11 cellular contexts compared by ENCODE assay signal in genomic region chr12:34294671-34295365, GRCh38.
"Had no signal": no experiment of that assay in that cellular context is flagged by ENCODE, and none has a peak within 500 bp of the region (broad histone marks: within the 10 kb centered on the region; RNA-seq: fewer than 3 reads in every experiment).

No MANE protein-coding gene starts in this region.

- ATAC-seq: activated CD8-positive, alpha-beta T cell treated with anti-CD3 and anti-CD28 coated beads for 36 hours; activated naive CD8-positive, alpha-beta T cell treated with anti-CD3 and anti-CD28 coated beads, Interleukin-2, amount 50 U/mL, for 24 hours; pancreas; stimulated activated naive B cell treated with anti-CD40 and anti-IgM and Interleukin-4, amounts not matched to agents 10 μg/mL and 1 μg/mL and 100 μg/mL, for 72 hours; upper lobe of right lung had no signal

- H3K27ac Mint-ChIP-seq: activated CD8-positive, alpha-beta T cell treated with anti-CD3 and anti-CD28 coated beads for 36 hours; activated naive CD8-positive, alpha-beta T cell treated with anti-CD3 and anti-CD28 coated beads, Interleukin-2, amount 50 U/mL, for 24 hours; neural progenitor cell; stimulated activated naive B cell treated with anti-CD40 and anti-IgM and Interleukin-4, amounts not matched to agents 10 μg/mL and 1 μg/mL and 100 μg/mL, for 72 hours had no signal

- H3K27ac ChIP-seq: neural progenitor cell, pancreas, SJCRH30, upper lobe of right lung had no signal

- H3K4me3 Mint-ChIP-seq: activated CD8-positive, alpha-beta T cell treated with anti-CD3 and anti-CD28 coated beads for 36 hours; activated naive CD8-positive, alpha-beta T cell treated with anti-CD3 and anti-CD28 coated beads, Interleukin-2, amount 50 U/mL, for 24 hours; neural progenitor cell; stimulated activated naive B cell treated with anti-CD40 and anti-IgM and Interleukin-4, amounts not matched to agents 10 μg/mL and 1 μg/mL and 100 μg/mL, for 72 hours had no signal

- H3K27me3 Mint-ChIP-seq: activated CD8-positive, alpha-beta T cell treated with anti-CD3 and anti-CD28 coated beads for 36 hours; activated naive CD8-positive, alpha-beta T cell treated with anti-CD3 and anti-CD28 coated beads, Interleukin-2, amount 50 U/mL, for 24 hours; stimulated activated naive B cell treated with anti-CD40 and anti-IgM and Interleukin-4, amounts not matched to agents 10 μg/mL and 1 μg/mL and 100 μg/mL, for 72 hours had no signal

- H3K36me3 Mint-ChIP-seq: neural progenitor cell had no signal

- DNase-seq: activated CD8-positive, alpha-beta T cell treated with anti-CD3 and anti-CD28 coated beads for 36 hours; activated naive CD8-positive, alpha-beta T cell treated with anti-CD3 and anti-CD28 coated beads, Interleukin-2, amount 50 U/mL, for 24 hours; effector memory CD4-positive, alpha-beta T cell; islet precursor cell; SJCRH30; stimulated activated CD4-positive, alpha-beta T cell treated with anti-CD3 and anti-CD28 coated beads, Interleukin-1b, Interleukin-23, amount 100 ng/mL, for 48 hours; stimulated activated naive B cell treated with anti-CD40 and anti-IgM and Interleukin-4, amounts not matched to agents 10 μg/mL and 1 μg/mL and 100 μg/mL, for 72 hours; SW 1271 had no signal

- H3K4me1 Mint-ChIP-seq: activated naive CD8-positive, alpha-beta T cell treated with anti-CD3 and anti-CD28 coated beads, Interleukin-2, amount 50 U/mL, for 24 hours; neural progenitor cell; stimulated activated naive B cell treated with anti-CD40 and anti-IgM and Interleukin-4, amounts not matched to agents 10 μg/mL and 1 μg/mL and 100 μg/mL, for 72 hours had no signal
